ENCODE assay signal across 15 cellular contexts in genomic region chr12:78703820-78704525, GRCh38.
DNase-seq lines count a peak whose midpoint lies in the region; FAIRE-seq and TF ChIP-seq lines count a peak whose summit lies in the region.
"Had no signal": no experiment of that assay in that cellular context is flagged by ENCODE, and none has a peak within 500 bp of the region (broad histone marks: within the 10 kb centered on the region; RNA-seq: fewer than 3 reads in every experiment).

No MANE protein-coding gene starts in this region.

- peak overlapping the region; percentile 10 for H2AFZ ChIP-seq in osteoblast (ENCODE audit: low read length)

- no peaks in the 10 kb centered on the region for H3K36me3 ChIP-seq in osteoblast (ENCODE audit: insufficient read depth, low read length)
- H3K36me3 ChIP-seq in Peyer's patch: no peaks in the 10 kb centered on the region

- H3K4me1 ChIP-seq in osteoblast (ENCODE audit: insufficient read depth, low read length) (peaks cover 15% of the 10 kb centered on the region), Peyer's patch (no peaks in the 10 kb centered on the region)

- TF ChIP-seq CTCF in epithelial cell of esophagus (IDR thresholded peaks at IDR 0.05; ENCODE audit: insufficient read depth, low read depth, low read length, missing control alignments) (no peak), osteoblast (IDR thresholded peaks at IDR 0.05; ENCODE audit: extremely low read depth, low read depth, low read length) (no peak), Peyer's patch (IDR thresholded peaks at IDR 0.05) (no peak), endothelial cell (IDR thresholded peaks at IDR 0.05; ENCODE audit: unreplicated experiment) (no peak)

- no peak overlapping the region for H3K4me3 Mint-ChIP-seq in endothelial cell (ENCODE audit: unreplicated experiment)
- H3K4me3 Mint-ChIP-seq: activated naive CD8-positive, alpha-beta T cell; stimulated activated naive B cell treated with anti-CD40 and anti-IgM and Interleukin-4, amounts not matched to agents 10 μg/mL and 1 μg/mL and 100 μg/mL, for 72 hours; T-helper 17 cell had no signal

- FAIRE-seq in RCC 7860 (lab: Jason Lieb, UNC): peak; percentile 92
- FAIRE-seq: D721Med had no signal

- peak overlapping the region; percentile 56 for H3K4me2 ChIP-seq in osteoblast (ENCODE audit: insufficient read depth, low read length)

- no peaks in the 10 kb centered on the region for H3K79me2 ChIP-seq in osteoblast (ENCODE audit: insufficient read depth, low read length)

- H3K9me3 Mint-ChIP-seq in endothelial cell (ENCODE audit: unreplicated experiment): no peaks in the 10 kb centered on the region
- H3K9me3 Mint-ChIP-seq: stimulated activated naive B cell treated with anti-CD40 and anti-IgM and Interleukin-4, amounts not matched to agents 10 μg/mL and 1 μg/mL and 100 μg/mL, for 72 hours had no signal

- TF ChIP-seq POLR2A in Peyer's patch (IDR thresholded peaks at IDR 0.05): no peak

- H3K9me3 ChIP-seq in osteoblast (ENCODE audit: low read depth, low read length): no peaks in the 10 kb centered on the region
- no peaks in the 10 kb centered on the region for H3K9me3 ChIP-seq in Peyer's patch

- no peak overlapping the region for H3K27ac Mint-ChIP-seq in endothelial cell (ENCODE audit: unreplicated experiment)
- H3K27ac Mint-ChIP-seq: activated naive CD8-positive, alpha-beta T cell; stimulated activated naive B cell treated with anti-CD40 and anti-IgM and Interleukin-4, amounts not matched to agents 10 μg/mL and 1 μg/mL and 100 μg/mL, for 72 hours; T-helper 17 cell had no signal

- no peaks in the 10 kb centered on the region for H3K36me3 Mint-ChIP-seq in endothelial cell (ENCODE audit: low read depth, unreplicated experiment)
- H3K36me3 Mint-ChIP-seq: activated naive CD8-positive, alpha-beta T cell; stimulated activated naive B cell treated with anti-CD40 and anti-IgM and Interleukin-4, amounts not matched to agents 10 μg/mL and 1 μg/mL and 100 μg/mL, for 72 hours had no signal

- H3K4me1 Mint-ChIP-seq in endothelial cell (ENCODE audit: unreplicated experiment): no peaks in the 10 kb centered on the region
- H3K4me1 Mint-ChIP-seq: stimulated activated naive B cell treated with anti-CD40 and anti-IgM and Interleukin-4, amounts not matched to agents 10 μg/mL and 1 μg/mL and 100 μg/mL, for 72 hours; T-helper 17 cell had no signal

- H3K4me3 ChIP-seq in epithelial cell of esophagus (ENCODE audit: low read length) (no peak overlapping the region), osteoblast (ENCODE audit: insufficient read depth, low read length) (no peak overlapping the region), Peyer's patch (no peak overlapping the region)

- H3K27ac ChIP-seq in osteoblast (ENCODE audit: low read depth, low read length) (peak overlapping the region; percentile 78), Peyer's patch (no peak overlapping the region)
- H3K27ac ChIP-seq: HL-60 had no signal

- H3K27me3 ChIP-seq in osteoblast (ENCODE audit: insufficient read depth, low read length) (no peaks in the 10 kb centered on the region), Peyer's patch (no peaks in the 10 kb centered on the region)

- DNase-seq in ELR (ENCODE audit: low read depth): peak; percentile 96
- peak; percentile 88 for DNase-seq in RCC 7860 (ENCODE audit: low spot score)
- peak; percentile 84 for DNase-seq in epithelial cell of esophagus (ENCODE audit: low read depth)
- DNase-seq in osteoblast (ENCODE audit: insufficient read length, low spot score, missing footprints): peak; percentile 69
- DNase-seq in Peyer's patch: no peak
- no peak for DNase-seq in SIG-M5 treated with dmso at 0.1 percent for 504 hours (lab: John Stamatoyannopoulos, UW; ENCODE audit: unreplicated experiment)
- DNase-seq in endothelial cell (ENCODE audit: low spot score): no peak
- no peak for DNase-seq in NCI-H1930 (lab: John Stamatoyannopoulos, UW)
- DNase-seq: islet precursor cell; NCI-H774; stimulated activated naive B cell treated with anti-CD40 and anti-IgM and Interleukin-4, amounts not matched to agents 10 μg/mL and 1 μg/mL and 100 μg/mL, for 72 hours; T-helper 17 cell had no signal

- H3K27me3 Mint-ChIP-seq in endothelial cell (ENCODE audit: unreplicated experiment): peaks cover 2% of the 10 kb centered on the region
- H3K27me3 Mint-ChIP-seq: activated naive CD8-positive, alpha-beta T cell; stimulated activated naive B cell treated with anti-CD40 and anti-IgM and Interleukin-4, amounts not matched to agents 10 μg/mL and 1 μg/mL and 100 μg/mL, for 72 hours; T-helper 17 cell had no signal

- H4K20me1 ChIP-seq in osteoblast (ENCODE audit: insufficient read depth, low read length): no peaks in the 10 kb centered on the region

Comparison
In these comparisons a context has a peak if more than half of its experiments do, and no peak if none do; other contexts are left out.
1. DNase-seq: peak in ELR (single experiment), RCC 7860 (single experiment), epithelial cell of esophagus (single experiment) and osteoblast (single experiment); none in Peyer's patch (0 of 3), SIG-M5 treated with dmso at 0.1 percent for 504 hours (single experiment), endothelial cell (single experiment) and NCI-H1930 (0 of 2).